Comparison of ENCODE assay signal across 11 cellular contexts in genomic region chr9:14993891-14994554, GRCh38.
DNase-seq lines count a peak whose midpoint lies in the region; ATAC-seq and TF ChIP-seq lines count a peak whose summit lies in the region.
"Had no signal": no experiment of that assay in that cellular context is flagged by ENCODE, and none has a peak within 500 bp of the region (broad histone marks: within the 10 kb centered on the region; RNA-seq: fewer than 3 reads in every experiment).

No MANE protein-coding gene starts in this region.

- H3K27me3 ChIP-seq in kidney epithelial cell (ENCODE audit: control insufficient read depth, insufficient read depth, low read length) (no peaks in the 10 kb centered on the region), tibial artery (no peaks in the 10 kb centered on the region)

- no peaks in the 10 kb centered on the region for H3K9me3 ChIP-seq in tibial artery
- H3K9me3 ChIP-seq: Caco-2 had no signal

- H3K9me3 Mint-ChIP-seq in activated naive CD4-positive, alpha-beta T cell treated with anti-CD3 and anti-CD28 coated beads, Interleukin-2, amount 10 ng/mL, durations not matched to agents 7 days and 5 days: no peaks in the 10 kb centered on the region
- H3K9me3 Mint-ChIP-seq in activated naive CD8-positive, alpha-beta T cell treated with anti-CD3 and anti-CD28 coated beads for 36 hours: no peaks in the 10 kb centered on the region

- TF ChIP-seq CTCF in kidney epithelial cell (IDR thresholded peaks at IDR 0.05; ENCODE audit: insufficient read depth, low read length, poor library complexity, severe bottlenecking) (no peak), tibial artery (IDR thresholded peaks at IDR 0.05) (no peak)

- CTCF ChIA-PET in activated naive CD4-positive, alpha-beta T cell treated with anti-CD3 and anti-CD28 coated beads, Interleukin-2, amount 10 ng/mL, durations not matched to agents 7 days and 5 days (lab: Charles Lee): no interaction called here

- ATAC-seq in GM21381 (IDR thresholded peaks at IDR 0.05; ENCODE audit: unreplicated experiment): no peak
- ATAC-seq: HCT116 had no signal

- no peaks in the 10 kb centered on the region for H3K27me3 Mint-ChIP-seq in activated naive CD4-positive, alpha-beta T cell treated with anti-CD3 and anti-CD28 coated beads, Interleukin-2, amount 10 ng/mL, durations not matched to agents 7 days and 5 days
- H3K27me3 Mint-ChIP-seq in activated naive CD8-positive, alpha-beta T cell treated with anti-CD3 and anti-CD28 coated beads for 36 hours: peaks cover 18% of the 10 kb centered on the region

- peaks cover 56% of the 10 kb centered on the region for H3K4me1 Mint-ChIP-seq in activated naive CD4-positive, alpha-beta T cell treated with anti-CD3 and anti-CD28 coated beads, Interleukin-2, amount 10 ng/mL, durations not matched to agents 7 days and 5 days
- H3K4me1 Mint-ChIP-seq in activated naive CD8-positive, alpha-beta T cell treated with anti-CD3 and anti-CD28 coated beads for 36 hours: peaks cover 28% of the 10 kb centered on the region

- intact Hi-C loops in tibial artery (cut with DNase I; ENCODE audit: low total_unique reads): no loop called here

- no peak for DNase-seq in activated naive CD4-positive, alpha-beta T cell treated with anti-CD3 and anti-CD28 coated beads, Interleukin-2, amount 10 ng/mL, durations not matched to agents 7 days and 5 days
- no peak for DNase-seq in activated naive CD4-positive, alpha-beta T cell treated with anti-CD3 and anti-CD28 coated beads, Interleukin-2, amount 50 U/mL, for 16 hours
- DNase-seq in activated naive CD8-positive, alpha-beta T cell treated with anti-CD3 and anti-CD28 coated beads for 36 hours: no peak
- DNase-seq in kidney epithelial cell (ENCODE audit: low read depth) (no peak), tibial artery (no peak), activated gamma-delta T cell (lab: John Stamatoyannopoulos, UW) (no peak), UCSD-AML1 (lab: John Stamatoyannopoulos, UW; ENCODE audit: unreplicated experiment) (no peak)
- DNase-seq: Caco-2, NCI-H226 had no signal

- H3K4me3 ChIP-seq in kidney epithelial cell (ENCODE audit: low read depth, low read length) (peak overlapping the region; percentile 71), tibial artery (peak overlapping the region; percentile 62 to 77)

- peak overlapping the region; percentile 87 for H3K27ac Mint-ChIP-seq in activated naive CD4-positive, alpha-beta T cell treated with anti-CD3 and anti-CD28 coated beads, Interleukin-2, amount 10 ng/mL, durations not matched to agents 7 days and 5 days
- peak overlapping the region; percentile 2 for H3K27ac Mint-ChIP-seq in activated naive CD8-positive, alpha-beta T cell treated with anti-CD3 and anti-CD28 coated beads for 36 hours

- peaks cover 0 to 17% (median 5%) of the 10 kb centered on the region in 4 donors for H3K4me1 ChIP-seq in tibial artery
- H3K4me1 ChIP-seq: Caco-2 had no signal

- no peaks in the 10 kb centered on the region for H3K36me3 ChIP-seq in kidney epithelial cell (ENCODE audit: control insufficient read depth, insufficient read depth, low read length)
- H3K36me3 ChIP-seq in tibial artery: no peaks in the 10 kb centered on the region

- no peaks in the 10 kb centered on the region for H3K36me3 Mint-ChIP-seq in activated naive CD4-positive, alpha-beta T cell treated with anti-CD3 and anti-CD28 coated beads, Interleukin-2, amount 10 ng/mL, durations not matched to agents 7 days and 5 days
- H3K36me3 Mint-ChIP-seq in activated naive CD8-positive, alpha-beta T cell treated with anti-CD3 and anti-CD28 coated beads for 36 hours: no peaks in the 10 kb centered on the region

- peak overlapping the region in 1 of 2 donors; percentile 40 for H3K27ac ChIP-seq in tibial artery

- H3K4me3 Mint-ChIP-seq in activated naive CD4-positive, alpha-beta T cell treated with anti-CD3 and anti-CD28 coated beads, Interleukin-2, amount 10 ng/mL, durations not matched to agents 7 days and 5 days: peak overlapping the region; percentile 75
- H3K4me3 Mint-ChIP-seq in activated naive CD8-positive, alpha-beta T cell treated with anti-CD3 and anti-CD28 coated beads for 36 hours: peak overlapping the region; percentile 75
